In the genomic region with DNA sequence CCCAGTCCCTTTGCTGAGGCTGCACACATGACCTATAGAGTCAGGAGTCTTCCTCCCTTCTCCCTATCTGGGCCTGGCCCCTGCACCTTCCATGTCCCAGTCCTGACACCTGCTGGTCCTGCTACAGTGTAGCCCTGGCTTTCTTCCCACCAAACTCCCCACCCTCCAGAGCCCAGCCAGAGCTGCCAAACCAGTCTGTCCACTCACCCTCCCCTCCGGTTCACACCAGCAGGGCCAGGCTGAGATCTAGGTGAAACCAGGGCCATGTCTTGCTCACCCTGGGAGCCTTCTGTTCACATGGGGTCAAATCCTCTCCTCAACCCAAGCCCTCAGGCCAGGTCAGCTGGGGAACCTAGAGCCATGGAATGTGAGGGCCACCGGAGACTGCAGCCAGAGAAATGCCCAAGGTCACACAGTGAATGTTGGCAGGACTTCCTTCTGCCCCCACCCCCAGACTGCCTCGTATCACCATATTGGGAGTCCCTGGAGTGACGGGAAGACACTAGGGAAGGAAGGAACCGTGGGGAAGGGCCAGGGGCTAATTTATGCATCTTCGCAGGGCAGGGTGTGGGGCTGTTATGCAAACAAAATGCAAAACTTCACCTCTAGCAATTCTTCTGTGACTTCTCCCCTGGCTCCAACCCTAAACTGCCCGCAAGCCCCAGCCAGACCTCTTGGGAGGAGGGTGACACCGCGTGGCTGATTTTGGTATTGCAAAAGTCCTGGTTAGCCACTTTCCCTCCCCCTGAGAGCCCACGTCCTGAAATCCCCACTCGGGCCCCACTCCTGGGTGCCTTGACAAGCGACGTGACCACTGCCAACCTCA, we compare ENCODE assay signal across 8 cellular contexts. TPM values are rescaled to one million over a fixed set of nuclear protein-coding genes. Genes with fewer than 3 reads are reported as not detected.
DNase-seq lines count a peak whose midpoint lies in the region; ATAC-seq and TF ChIP-seq lines count a peak whose summit lies in the region.

No MANE protein-coding gene starts in this region.

- H3K4me3 ChIP-seq in AG04450 (ENCODE audit: low read depth, low read length) = no peak overlapping the region

- peak; percentile 51 for ATAC-seq in GM18907 (IDR thresholded peaks at IDR 0.05; ENCODE audit: unreplicated experiment)
- ATAC-seq in HG03342 (IDR thresholded peaks at IDR 0.05; ENCODE audit: unreplicated experiment) = no peak

- TF ChIP-seq CTCF in AG04450 (IDR thresholded peaks at IDR 0.05; ENCODE audit: low read depth, low read length) (peak; percentile 93), VCaP (conservative IDR thresholded peaks at IDR 0.05) (peak; percentile 84)

- no peaks in the 10 kb centered on the region; the same call in 1 of the 2 replicates for H3K9me3 ChIP-seq in AG04450 (ENCODE audit: control insufficient read depth, insufficient read depth, low read length)

- DNase-seq in AG04450 (ENCODE audit: low read depth, low spot score) (no peak), NCI-H1092 treated with DMSO at 0.1 percent for 48 hours (lab: John Stamatoyannopoulos, UW) (peak; percentile 30), caudate nucleus (lab: John Stamatoyannopoulos, UW) (peak in 53 of 61 donors; percentile 3 to 80 (median 45)), islet precursor cell (peak; percentile 98)
- DNase-seq in stimulated activated CD4-positive, alpha-beta T cell treated with anti-CD3 and anti-CD28 coated beads, Interleukin-12 subunit alpha, Interleukin-12 subunit beta, amount 100 ng/mL, for 48 hours (ENCODE audit: low read depth in 2 of 3, low spot score in 1 of 3) = peak; percentile 42 to 81 (median 61)

- POLR2A ChIA-PET in AG04450 (lab: Yijun Ruan, JAX) = no interaction called here

- no peaks in the 10 kb centered on the region for H3K27me3 ChIP-seq in AG04450 (ENCODE audit: control insufficient read depth, insufficient read depth, low read length)

- H3K27ac ChIP-seq in AG04450 (ENCODE audit: low read depth, low read length) (no peak overlapping the region), VCaP (peak overlapping the region; percentile 76), caudate nucleus (ENCODE audit: low read depth, low read length) (peak overlapping the region; percentile 46)

- CTCF ChIA-PET in AG04450 (lab: Charles Lee) = interaction anchor here (0.6 to 1.9 kb wide), 19 partner anchors 11 to 202 kb away, joined by 3 to 10 read pairs (median 5); no protein-coding TSS in a partner anchor

RNA-seq across cellular contexts. Expression of gene TNS1, which starts 14.6 kb away (rescaled TPM):
- polyA plus RNA-seq in AG04450 (2011; rRNA removed) = 19.7 and 27.9 TPM in 2 replicates
- 84.1 and 119 TPM in 2 replicates for polyA minus RNA-seq in AG04450 (2011; rRNA and poly(A)+ RNA removed)
